ENCODE assay signal across 17 cellular contexts in genomic region chr3:65894679-65895078, GRCh38.
A peak's percentile ranks its signal among the peaks of the same experiment; 100 is the strongest.
DNase-seq lines count a peak whose midpoint lies in the region; ATAC-seq and TF ChIP-seq lines count a peak whose summit lies in the region.
"Had no signal": no experiment of that assay in that cellular context is flagged by ENCODE, and none has a peak within 500 bp of the region (broad histone marks: within the 10 kb centered on the region; RNA-seq: fewer than 3 reads in every experiment).

No MANE protein-coding gene starts in this region.

- H3K27me3 Mint-ChIP-seq in activated CD4-positive, alpha-beta T cell treated with anti-CD3 and anti-CD28 coated beads for 36 hours: no peaks in the 10 kb centered on the region

- CTCF ChIA-PET in RWPE1 (lab: Yijun Ruan, JAX): interaction anchor here (0.6 kb wide), 1 partner anchor 9 kb away, joined by 3 read pairs; no protein-coding TSS in a partner anchor
- CTCF ChIA-PET in activated CD4-positive, alpha-beta T cell treated with anti-CD3 and anti-CD28 coated beads for 36 hours (lab: Charles Lee): no interaction called here

- peaks cover 2% of the 10 kb centered on the region for H3K9me3 Mint-ChIP-seq in activated CD4-positive, alpha-beta T cell treated with anti-CD3 and anti-CD28 coated beads for 36 hours (ENCODE audit: low read depth)
- H3K9me3 Mint-ChIP-seq: CD8-positive, alpha-beta T cell had no signal

- H3K36me3 ChIP-seq in psoas muscle (ENCODE audit: insufficient read depth in 1 of 2, low read depth in 1 of 2): no peaks in the 10 kb centered on the region
- H3K36me3 ChIP-seq: WERI-Rb-1 had no signal

- ATAC-seq in psoas muscle: peak; percentile 23 to 96 (median 87)
- ATAC-seq in activated CD4-positive, alpha-beta T cell treated with anti-CD3 and anti-CD28 coated beads for 36 hours: no peak
- ATAC-seq: CD8-positive, alpha-beta T cell had no signal

- POLR2A ChIA-PET in RWPE1 (lab: Yijun Ruan, JAX; ENCODE audit: low non-redundant PET): no interaction called here
- POLR2A ChIA-PET in activated CD4-positive, alpha-beta T cell treated with anti-CD3 and anti-CD28 coated beads for 36 hours (lab: Charles Lee): no interaction called here

- no peaks in the 10 kb centered on the region for H3K27me3 ChIP-seq in psoas muscle (ENCODE audit: insufficient read depth in 3 of 3, low read length in 2 of 3)

- H3K4me3 Mint-ChIP-seq in activated CD4-positive, alpha-beta T cell treated with anti-CD3 and anti-CD28 coated beads for 36 hours: no peak overlapping the region
- H3K4me3 Mint-ChIP-seq: CD8-positive, alpha-beta T cell had no signal

- H3K4me1 Mint-ChIP-seq in activated CD4-positive, alpha-beta T cell treated with anti-CD3 and anti-CD28 coated beads for 36 hours: no peaks in the 10 kb centered on the region

- 52 to 54% (median 53%) methylated on average over 4 of the region's 4 CpGs for WGBS in psoas muscle, 3 donors

- no peaks in the 10 kb centered on the region for H3K36me3 Mint-ChIP-seq in activated CD4-positive, alpha-beta T cell treated with anti-CD3 and anti-CD28 coated beads for 36 hours (ENCODE audit: low read depth)
- H3K36me3 Mint-ChIP-seq: CD8-positive, alpha-beta T cell had no signal

- peak; percentile 48 for DNase-seq in EL
- peak; percentile 58 for DNase-seq in RWPE1 (ENCODE audit: low spot score)
- DNase-seq in fibroblast of peridontal ligament (ENCODE audit: extremely low read depth): peak; percentile 83
- no peak for DNase-seq in psoas muscle
- no peak for DNase-seq in NCI-H2081 (lab: John Stamatoyannopoulos, UW)
- no peak for DNase-seq in cortex of kidney (lab: John Stamatoyannopoulos, UW)
- no peak for DNase-seq in NCI-H446 treated with DMSO at 0.1 percent for 48 hours (lab: John Stamatoyannopoulos, UW)
- no peak for DNase-seq in activated CD4-positive, alpha-beta T cell treated with anti-CD3 and anti-CD28 coated beads for 36 hours
- DNase-seq: activated effector memory CD4-positive, alpha-beta T cell treated with Interleukin-2 at 50 U/mL for 16 hours; CD8-positive, alpha-beta T cell; GF-D8; MM.1S; NCI-H1930; NCI-H82; small intestine; stimulated activated naive CD4-positive, alpha-beta T cell; WERI-Rb-1 had no signal

- H3K4me3 ChIP-seq in psoas muscle: no peak overlapping the region

- TF ChIP-seq CTCF in RWPE1 (conservative IDR thresholded peaks at IDR 0.05; ENCODE audit: low read depth) (no peak), psoas muscle (IDR thresholded peaks at IDR 0.05) (no peak)

- no peaks in the 10 kb centered on the region for H3K4me1 ChIP-seq in psoas muscle

- no peak overlapping the region for H3K27ac Mint-ChIP-seq in activated CD4-positive, alpha-beta T cell treated with anti-CD3 and anti-CD28 coated beads for 36 hours
- H3K27ac Mint-ChIP-seq: CD8-positive, alpha-beta T cell had no signal

- intact Hi-C loops in psoas muscle (cut with DNase I): loop anchor here in 1 of 2 donors (2.0 kb wide), 1 partner anchor 76 kb away; no protein-coding TSS in a partner anchor
- intact Hi-C loops in activated CD4-positive, alpha-beta T cell treated with anti-CD3 and anti-CD28 coated beads for 36 hours (cut with DNase I, micrococcal nuclease): no loop called here

- no peaks in the 10 kb centered on the region for H3K9me3 ChIP-seq in psoas muscle

- H3K27ac ChIP-seq in RWPE1 (no peak overlapping the region), psoas muscle (no peak overlapping the region)
- H3K27ac ChIP-seq: WERI-Rb-1 had no signal

Comparison
In these comparisons a context has a peak if more than half of its experiments do, and no peak if none do; other contexts are left out.
1. DNase-seq: peak in EL (single experiment), RWPE1 (single experiment) and fibroblast of peridontal ligament (single experiment); none in psoas muscle (0 of 2), NCI-H2081 (0 of 2), cortex of kidney (single experiment), NCI-H446 treated with DMSO at 0.1 percent for 48 hours (single experiment) and activated CD4-positive, alpha-beta T cell treated with anti-CD3 and anti-CD28 coated beads for 36 hours (single experiment).